In the genomic region with DNA sequence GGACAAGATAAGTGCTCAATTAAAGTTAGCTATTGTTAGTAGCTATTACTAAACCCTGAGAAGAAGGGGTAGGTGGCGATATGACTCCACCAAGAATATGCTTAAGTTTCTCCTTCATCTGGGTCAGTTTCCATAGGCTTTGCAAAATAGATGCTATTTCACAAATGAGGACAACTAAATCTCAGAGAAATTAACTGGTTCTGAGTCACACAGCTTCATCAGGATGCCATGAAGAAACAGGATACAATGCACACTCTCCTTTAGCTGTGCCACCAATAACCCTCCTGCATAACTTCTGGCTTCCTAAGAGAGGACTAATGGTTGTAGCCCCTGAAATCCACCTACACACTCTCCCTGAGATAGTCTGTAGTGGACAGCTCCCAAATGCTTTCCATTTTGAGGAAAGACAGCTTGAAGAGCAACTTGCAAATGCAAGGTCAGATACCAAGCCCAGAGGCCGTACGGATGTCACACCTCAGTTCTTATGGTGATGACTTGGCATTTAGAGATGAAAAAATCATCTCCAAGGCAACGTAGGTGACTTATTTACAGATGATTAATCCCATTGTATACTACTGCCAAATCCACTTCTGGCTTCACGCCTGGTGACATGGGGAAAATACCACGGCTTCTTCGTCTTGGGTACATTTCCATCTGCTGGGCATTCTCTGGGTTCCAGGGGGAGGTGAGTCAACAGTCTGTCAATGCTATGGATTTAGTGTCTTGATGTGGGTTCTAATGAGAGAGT, we compare ENCODE assay signal across 10 cellular contexts.
DNase-seq lines count a peak whose midpoint lies in the region; ATAC-seq, FAIRE-seq and TF ChIP-seq lines count a peak whose summit lies in the region.
"Had no signal": no experiment of that assay in that cellular context is flagged by ENCODE, and none has a peak within 500 bp of the region (broad histone marks: within the 10 kb centered on the region; RNA-seq: fewer than 3 reads in every experiment).

No MANE protein-coding gene starts in this region.

- intact Hi-C loops in PC-9 (cut with micrococcal nuclease; ENCODE audit: unreplicated experiment): loop anchor here (1.0 to 10.0 kb wide), 12 partner anchors 39 to 427 kb away; no protein-coding TSS in a partner anchor
- intact Hi-C loops in CD4-positive, alpha-beta memory T cell (cut with micrococcal nuclease): no loop called here

- no peaks in the 10 kb centered on the region for H4K20me1 ChIP-seq in PC-9 (ENCODE audit: insufficient read depth)

- CTCF ChIA-PET in A549 (lab: Yijun Ruan, JAX) (interaction anchor here (0.6 to 4.5 kb wide), 23 partner anchors 10 to 406 kb away, joined by 3 to 39 read pairs (median 5); no protein-coding TSS in a partner anchor), PC-9 (lab: Charles Lee) (interaction anchor here (0.9 to 1.8 kb wide), 5 partner anchors 10 to 336 kb away, joined by 3 to 11 read pairs (median 6); partner anchors contain the start of gene ADRA1B)
- CTCF ChIA-PET in CD4-positive, alpha-beta memory T cell (lab: Charles Lee; ENCODE audit: partially characterized antibody): interaction anchor here (0.8 kb wide), 1 partner anchor 11 kb away, joined by 4 read pairs; no protein-coding TSS in a partner anchor

- H3K36me3 Mint-ChIP-seq in CD4-positive, alpha-beta memory T cell: no peaks in the 10 kb centered on the region

- no peaks in the 10 kb centered on the region for H3K27me3 ChIP-seq in PC-9 (ENCODE audit: insufficient read depth, low read depth)
- no peaks in the 10 kb centered on the region for H3K27me3 ChIP-seq in CD4-positive, alpha-beta memory T cell (ENCODE audit: insufficient read depth, low read length)

- H3K9me3 ChIP-seq in A549 (peaks cover 11% of the 10 kb centered on the region; the same call in 1 of the 3 replicates), PC-9 (ENCODE audit: insufficient read depth, low read depth) (no peaks in the 10 kb centered on the region; the same call in 1 of the 2 replicates)
- H3K9me3 ChIP-seq in CD4-positive, alpha-beta memory T cell (ENCODE audit: control insufficient read depth in 1 of 2, low read length in 2 of 2): no peaks in the 10 kb centered on the region

- POLR2A ChIA-PET in A549 (lab: Yijun Ruan, JAX) (interaction anchor here (0.6 to 1.4 kb wide), 3 partner anchors 191 to 664 kb away, joined by 3 to 4 read pairs (median 3); no protein-coding TSS in a partner anchor), PC-9 (lab: Charles Lee; ENCODE audit: unreplicated experiment) (interaction anchor here (0.6 to 0.7 kb wide), 2 partner anchors 12 to 87 kb away, joined by 5 read pairs; no protein-coding TSS in a partner anchor)
- POLR2A ChIA-PET in CD4-positive, alpha-beta memory T cell (lab: Charles Lee; ENCODE audit: partially characterized antibody): no interaction called here

- TF ChIP-seq CTCF in A549 (IDR thresholded peaks at IDR 0.05) (peak; percentile 52), PC-9 (conservative IDR thresholded peaks at IDR 0.05) (peak; percentile 36), fibroblast of the aortic adventitia (IDR thresholded peaks at IDR 0.05; ENCODE audit: insufficient read depth, low read length) (peak; percentile 12), GM20000 (IDR thresholded peaks at IDR 0.05; ENCODE audit: extremely low read depth, missing control alignments) (no peak)

- no peaks in the 10 kb centered on the region for H3K9me2 ChIP-seq in PC-9 (ENCODE audit: insufficient read depth)

- peak; percentile 77 to 84; a peak in 3 of 5 replicates for TF ChIP-seq EP300 in A549 (IDR thresholded peaks at IDR 0.05)

- peaks cover 66% of the 10 kb centered on the region for H3K4me1 ChIP-seq in A549
- H3K4me1 ChIP-seq in PC-9 (replicated peaks; ENCODE audit: insufficient read depth): peaks cover 50% of the 10 kb centered on the region
- no peaks in the 10 kb centered on the region for H3K4me1 ChIP-seq in CD4-positive, alpha-beta memory T cell (ENCODE audit: insufficient read depth, low read length)

- H3K4me3 Mint-ChIP-seq in CD4-positive, alpha-beta memory T cell: no peak overlapping the region

- no peaks in the 10 kb centered on the region for H3K36me3 ChIP-seq in PC-9 (ENCODE audit: low read depth)
- no peaks in the 10 kb centered on the region for H3K36me3 ChIP-seq in CD4-positive, alpha-beta memory T cell (ENCODE audit: insufficient read depth, low read length)

- ATAC-seq in A549: peak; percentile 86 to 88
- ATAC-seq in GM21526 (IDR thresholded peaks at IDR 0.05; ENCODE audit: low FRiP score, unreplicated experiment): no peak

- H3K27ac ChIP-seq in A549 (peak overlapping the region; percentile 74 to 87), PC-9 (peak overlapping the region; percentile 98)
- H3K27ac ChIP-seq in CD4-positive, alpha-beta memory T cell (ENCODE audit: low read depth, low read length): no peak overlapping the region

- peak; percentile 77 to 97 for DNase-seq in A549 (ENCODE audit: low read depth in 1 of 2, low spot score in 1 of 2)
- peak; percentile 66 for DNase-seq in GM04504 (ENCODE audit: low read depth)
- DNase-seq in PC-9: peak; percentile 92 to 99
- peak; percentile 76 for DNase-seq in fibroblast of the aortic adventitia (ENCODE audit: low read depth)
- DNase-seq in CD4-positive, alpha-beta memory T cell: no peak
- DNase-seq in GM20000 (ENCODE audit: low spot score): no peak
- DNase-seq in stimulated activated CD4-positive, alpha-beta T cell treated with anti-CD3 and anti-CD28 coated beads, Interleukin-2, amount 100 ng/mL, for 48 hours: no peak
- DNase-seq: head of caudate nucleus; NK-92 treated with Interleukin-12 subunit alpha and Interleukin-12 subunit beta, amount 100 ng/mL, for 24 hours had no signal

- H3K79me2 ChIP-seq in PC-9 (ENCODE audit: low read depth): no peaks in the 10 kb centered on the region

- no peak overlapping the region for H3K4me3 ChIP-seq in A549
- H3K4me3 ChIP-seq in PC-9: no peak overlapping the region
- H3K4me3 ChIP-seq in fibroblast of the aortic adventitia (ENCODE audit: low read depth, low read length): no peak overlapping the region
- H3K4me3 ChIP-seq in CD4-positive, alpha-beta memory T cell (ENCODE audit: low read length in 2 of 2): no peak overlapping the region

- no peak overlapping the region for H2AFZ ChIP-seq in PC-9

- BruUV-seq in PC-9 (replicated peaks; lab: Mats Ljungman, UMichigan): no TSS peak

- peak; percentile 58 to 67 for TF ChIP-seq RAD21 in A549 (conservative IDR thresholded peaks at IDR 0.05 in 1 of 2, IDR thresholded peaks at IDR 0.05 in 1 of 2)

- H3K4me1 Mint-ChIP-seq in CD4-positive, alpha-beta memory T cell: no peaks in the 10 kb centered on the region

- 3% methylated on average over 7 of the region's 7 CpGs for WGBS in A549 (ENCODE audit: missing lambda C conversion rate)

- peaks cover 43% of the 10 kb centered on the region for H3F3A ChIP-seq in PC-9 (ENCODE audit: insufficient read depth, low read depth)

- H3K4me2 ChIP-seq in A549: peak overlapping the region; percentile 80
- peak overlapping the region; percentile 69 for H3K4me2 ChIP-seq in PC-9

- peaks cover 0 to 2% (median 0%) of the 10 kb centered on the region in 8 donors for H3K9me3 Mint-ChIP-seq in CD4-positive, alpha-beta memory T cell

- FAIRE-seq in A549 (lab: Jason Lieb, UNC): peak; percentile 99

- peaks cover 2% of the 10 kb centered on the region in 2 donors for H3K27me3 Mint-ChIP-seq in CD4-positive, alpha-beta memory T cell

- no peak overlapping the region for H3K27ac Mint-ChIP-seq in CD4-positive, alpha-beta memory T cell

- TF ChIP-seq POLR2A in A549 (IDR thresholded peaks at IDR 0.05; ENCODE audit: low read length): no peak

TF ChIP-seq in A549, 52 proteins besides CTCF, POLR2A, EP300 and RAD21 (continues in another document):
- TF ChIP-seq ESRRA (IDR thresholded peaks at IDR 0.05; ENCODE audit: borderline replicate concordance, low read length) (0 out of 2 replicates have a peak, but pooled peaks have one; percentile 25), ZNF302 (CRISPR knock-in tag; IDR thresholded peaks at IDR 0.05) (no peak), ATOH8 (CRISPR knock-in tag; IDR thresholded peaks at IDR 0.05; ENCODE audit: low read depth) (no peak), POLR2AphosphoS2 (conservative IDR thresholded peaks at IDR 0.05; ENCODE audit: low read length) (no peak), HOXB13 (CRISPR knock-in tag; IDR thresholded peaks at IDR 0.05; ENCODE audit: low read depth) (no peak), PHF8 (IDR thresholded peaks at IDR 0.05; ENCODE audit: borderline replicate concordance, low read depth) (no peak), HEYL (CRISPR knock-in tag; IDR thresholded peaks at IDR 0.05) (no peak), ZC3H11A (IDR thresholded peaks at IDR 0.05) (no peak), SREBF2 (IDR thresholded peaks at IDR 0.05) (no peak), NFE2L2 (conservative IDR thresholded peaks at IDR 0.05; ENCODE audit: low read length) (peak; percentile 91)
- TF ChIP-seq, protein P1, sequence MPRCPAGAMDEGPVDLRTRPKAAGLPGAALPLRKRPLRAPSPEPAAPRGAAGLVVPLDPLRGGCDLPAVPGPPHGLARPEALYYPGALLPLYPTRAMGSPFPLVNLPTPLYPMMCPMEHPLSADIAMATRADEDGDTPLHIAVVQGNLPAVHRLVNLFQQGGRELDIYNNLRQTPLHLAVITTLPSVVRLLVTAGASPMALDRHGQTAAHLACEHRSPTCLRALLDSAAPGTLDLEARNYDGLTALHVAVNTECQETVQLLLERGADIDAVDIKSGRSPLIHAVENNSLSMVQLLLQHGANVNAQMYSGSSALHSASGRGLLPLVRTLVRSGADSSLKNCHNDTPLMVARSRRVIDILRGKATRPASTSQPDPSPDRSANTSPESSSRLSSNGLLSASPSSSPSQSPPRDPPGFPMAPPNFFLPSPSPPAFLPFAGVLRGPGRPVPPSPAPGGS (IDR thresholded peaks at IDR 0.05): no peak; the same call in 2 of the 3 replicates

Comparison
In these comparisons a context has a peak if more than half of its experiments do, and no peak if none do; other contexts are left out.
1. DNase-seq: peak in A549 (2 of 2), GM04504 (single experiment), PC-9 (2 of 2) and fibroblast of the aortic adventitia (single experiment); none in CD4-positive, alpha-beta memory T cell (0 of 5), GM20000 (single experiment) and stimulated activated CD4-positive, alpha-beta T cell treated with anti-CD3 and anti-CD28 coated beads, Interleukin-2, amount 100 ng/mL, for 48 hours (0 of 2).